In genomic region chr5:179774442-179774841, GRCh38 we compare ENCODE assay signal across 24 cellular contexts. TPM values are rescaled to one million over a fixed set of nuclear protein-coding genes. Genes with fewer than 3 reads are reported as not detected.
"Had no signal": no experiment of that assay in that cellular context is flagged by ENCODE, and none has a peak within 500 bp of the region (broad histone marks: within the 10 kb centered on the region; RNA-seq: fewer than 3 reads in every experiment).

No MANE protein-coding gene starts in this region.

- DNase-seq: activated CD4-positive, alpha-beta T cell treated with anti-CD3 and anti-CD28 coated beads for 48 hours; activated CD4-positive, alpha-beta T cell treated with anti-CD3 and anti-CD28 coated beads, Interleukin-2, amount 50 U/mL, for 48 hours; activated CD4-positive, CD25-positive, alpha-beta regulatory T cell treated with anti-CD3 and anti-CD28 coated beads, Interleukin-2, amount 50 U/mL, for 72 hours; activated CD8-positive, alpha-beta memory T cell treated with anti-CD3 and anti-CD28 coated beads, Interleukin-2, amount 10 ng/mL, durations not matched to agents 7 days and 5 days; activated effector memory CD4-positive, alpha-beta T cell treated with Interleukin-2 at 50 U/mL for 16 hours; activated naive CD4-positive, alpha-beta T cell; activated T-cell treated with anti-CD3 and anti-CD28 coated beads, Interleukin-2, amount 50 U/mL, for 24 hours; NCI-H1092; NCI-H1417 treated with DMSO at 0.1 percent for 48 hours; NCI-H1694; NCI-H2029; NCI-H2107; NCI-H2171 treated with DMSO at 0.1 percent for 48 hours; NCI-H226; NCI-H510A; NCI-H526 treated with DMSO at 0.1 percent for 48 hours; NK-92 treated with Interleukin-12 subunit alpha and Interleukin-12 subunit beta, amount 100 ng/mL, for 24 hours; OCI-M1; Peyer's patch; SHP77 treated with DMSO at 0.1 percent for 48 hours had no signal

- H3K4me2 ChIP-seq: KMS-11 had no signal

- ATAC-seq: activated CD8-positive, alpha-beta memory T cell treated with anti-CD3 and anti-CD28 coated beads, Interleukin-2, amount 10 ng/mL, durations not matched to agents 7 days and 5 days; WTC11 had no signal

- H3K4me3 ChIP-seq: ascending aorta, Peyer's patch had no signal

- H3K9me3 ChIP-seq: ascending aorta, Peyer's patch had no signal

- H3K4me1 ChIP-seq: ascending aorta, Peyer's patch had no signal

- H3K27ac ChIP-seq: ascending aorta, KMS-11, Peyer's patch had no signal

- H3K27me3 ChIP-seq: ascending aorta, Peyer's patch had no signal

RNA-seq across cellular contexts. Expression of gene LTC4S, which starts 19.3 kb away (rescaled TPM):
- total RNA-seq: SK-MEL-5 had no signal
